Comparison of ENCODE assay signal across 21 cellular contexts in the genomic region with DNA sequence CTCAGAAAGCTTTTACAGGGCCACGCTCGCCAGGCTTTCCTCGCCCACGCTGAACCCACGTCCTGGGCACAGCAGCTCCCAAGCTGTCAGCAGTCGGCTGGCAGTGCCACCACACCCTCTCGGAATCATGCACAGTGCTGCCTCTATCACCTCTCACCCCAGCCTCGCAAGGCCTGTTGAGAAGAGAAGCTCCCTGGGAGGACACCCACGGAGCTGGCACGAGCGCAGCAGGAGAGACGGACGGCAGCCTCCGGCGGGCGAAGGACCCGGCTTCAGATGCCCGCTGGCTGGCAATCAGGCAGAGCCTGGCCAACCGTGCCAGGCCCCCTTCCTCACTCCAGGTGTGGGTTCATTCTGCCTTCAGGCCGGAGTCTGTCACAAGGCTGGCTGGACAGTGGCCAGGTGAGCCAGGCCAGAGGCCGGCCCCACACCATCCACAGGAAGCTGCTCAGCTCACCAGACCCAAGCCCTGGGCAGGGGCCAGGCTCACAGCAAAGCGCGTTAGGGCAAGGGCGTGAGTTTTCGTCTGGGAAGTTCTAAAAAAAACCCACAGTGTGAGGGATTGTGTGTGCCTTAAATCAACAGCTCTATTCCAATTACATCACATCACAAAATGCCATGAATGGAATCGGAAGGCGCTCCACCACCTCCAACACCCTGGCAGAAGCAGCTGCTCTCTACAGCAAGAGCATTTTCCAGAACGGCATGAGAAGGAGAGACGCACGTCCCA. TPM values are rescaled to one million over a fixed set of nuclear protein-coding genes. Genes with fewer than 3 reads are reported as not detected.
DNase-seq lines count a peak whose midpoint lies in the region; ATAC-seq, FAIRE-seq and TF ChIP-seq lines count a peak whose summit lies in the region.
"Had no signal": no experiment of that assay in that cellular context is flagged by ENCODE, and none has a peak within 500 bp of the region (broad histone marks: within the 10 kb centered on the region; RNA-seq: fewer than 3 reads in every experiment).

No MANE protein-coding gene starts in this region.

- H3K9me3 Mint-ChIP-seq in neural progenitor cell = no peaks in the 10 kb centered on the region
- H3K9me3 Mint-ChIP-seq: T-helper 1 cell treated with Interleukin-12 subunit alpha and Interleukin-12 subunit beta and Interleukin-4 antibody, amounts not matched to agents 30 μg/mL and 1 μg/mL, for 36 hours had no signal

- H3K27ac ChIP-seq in gastroesophageal sphincter (peak overlapping the region in 3 of 4 donors; percentile 68 to 73 (median 72)), HepG2 (ENCODE audit: extremely low read length, insufficient read depth, low read length) (no peak overlapping the region), temporal lobe (ENCODE audit: low read depth, low read length) (peak overlapping the region; percentile 86), neural progenitor cell (no peak overlapping the region)
- H3K27ac ChIP-seq: transverse colon had no signal

- H3K9ac ChIP-seq in HepG2 (ENCODE audit: insufficient read depth, low read depth, low read length) = no peak overlapping the region
- H3K9ac ChIP-seq in neural progenitor cell = no peak overlapping the region

- no TSS peak for BruUV-seq in HepG2 (replicated peaks; lab: Mats Ljungman, UMichigan)

- intact Hi-C loops in HepG2 (cut with micrococcal nuclease; ENCODE audit: unreplicated experiment) = no loop called here

- CTCF ChIA-PET in HepG2 (lab: Yijun Ruan, JAX; ENCODE audit: low intra/inter-chr PET ratio, low total read pairs) = no interaction called here

- no peak overlapping the region for H3K4me3 Mint-ChIP-seq in neural progenitor cell
- H3K4me3 Mint-ChIP-seq: T-helper 1 cell treated with Interleukin-12 subunit alpha and Interleukin-12 subunit beta and Interleukin-4 antibody, amounts not matched to agents 30 μg/mL and 1 μg/mL, for 36 hours had no signal

- H3K36me3 ChIP-seq in gastroesophageal sphincter (peaks cover 0 to 87% of the 10 kb centered on the region in 2 donors), HepG2 (replicated peaks in 1 of 2; ENCODE audit: control insufficient read depth in 1 of 2, insufficient read depth in 2 of 2, low read length in 2 of 2) (peaks cover 22 to 48% of the 10 kb centered on the region in 2 experiments; a peak in 4 of 5 replicates), neural progenitor cell (no peaks in the 10 kb centered on the region)
- H3K36me3 ChIP-seq: cardiac muscle cell had no signal

- H3K27me3 Mint-ChIP-seq in neural progenitor cell (ENCODE audit: insufficient read depth, low read depth) = peaks cover 7% of the 10 kb centered on the region

- FAIRE-seq in HepG2 (lab: Jason Lieb, UNC) = no peak

- DNase-seq in anterior cingulate cortex (lab: John Stamatoyannopoulos, UW) (peak in 40 of 58 donors; percentile 21 to 83 (median 50)), HepG2 (ENCODE audit: low spot score) (no peak), germinal center (ENCODE audit: low spot score) (no peak), NCI-H524 (lab: John Stamatoyannopoulos, UW) (no peak), neural progenitor cell (ENCODE audit: low spot score) (no peak)
- DNase-seq: activated CD4-positive, alpha-beta T cell treated with anti-CD3 and anti-CD28 coated beads, Interleukin-2, amount 50 U/mL, for 1 hour; activated CD8-positive, alpha-beta memory T cell treated with anti-CD3 and anti-CD28 coated beads, Interleukin-2, amount 50 U/mL, for 48 hours; DMS79 treated with DMSO at 0.1 percent for 48 hours; effector memory CD4-positive, alpha-beta T cell; esophagus squamous epithelium; MG63; NCI-H1436; NCI-H82; SHP77; stimulated activated naive CD4-positive, alpha-beta T cell treated with Interleukin-2 at 50 U/mL for 16 hours; transverse colon had no signal

- H3K79me2 ChIP-seq in HepG2 (ENCODE audit: insufficient read depth, low read length) (no peaks in the 10 kb centered on the region), neural progenitor cell (ENCODE audit: low read depth) (no peaks in the 10 kb centered on the region)

- H3K9me3 ChIP-seq in gastroesophageal sphincter (no peaks in the 10 kb centered on the region), HepG2 (ENCODE audit: low read length) (no peaks in the 10 kb centered on the region), neural progenitor cell (ENCODE audit: low read depth) (no peaks in the 10 kb centered on the region)
- H3K9me3 ChIP-seq: esophagus squamous epithelium, MG63, transverse colon had no signal

- no peak overlapping the region for H3K4me2 ChIP-seq in HepG2 (ENCODE audit: low read depth, low read length)
- H3K4me2 ChIP-seq in neural progenitor cell = no peak overlapping the region

- TF ChIP-seq EP300 in gastroesophageal sphincter (IDR thresholded peaks at IDR 0.05) (no peak), HepG2 (IDR thresholded peaks at IDR 0.05; ENCODE audit: low read depth in 2 of 2, low read length in 2 of 2) (no peak), HepG2 (CRISPR knock-in tag; IDR thresholded peaks at IDR 0.05; ENCODE audit: borderline replicate concordance) (no peak)

- no peaks in the 10 kb centered on the region for H3F3A ChIP-seq in neural progenitor cell (ENCODE audit: low read depth)

- H3K36me3 Mint-ChIP-seq in neural progenitor cell = peaks cover 10% of the 10 kb centered on the region

- no peak overlapping the region for H3K27ac Mint-ChIP-seq in neural progenitor cell
- H3K27ac Mint-ChIP-seq: T-helper 1 cell treated with Interleukin-12 subunit alpha and Interleukin-12 subunit beta and Interleukin-4 antibody, amounts not matched to agents 30 μg/mL and 1 μg/mL, for 36 hours had no signal

- peaks cover 5% of the 10 kb centered on the region for H3K4me1 Mint-ChIP-seq in neural progenitor cell

- TF ChIP-seq POLR2A in gastroesophageal sphincter (IDR thresholded peaks at IDR 0.05) (no peak), HepG2 (IDR thresholded peaks at IDR 0.05; ENCODE audit: insufficient read depth in 1 of 2, low read depth in 2 of 2, low read length in 2 of 2) (no peak)

- in situ Hi-C loops in HepG2 (cut with HindIII; ENCODE audit: extremely low pct_ligation_motif_present, low pct_unique_long_range_greater_than_20kb) = no loop called here

- H4K20me1 ChIP-seq in HepG2 (ENCODE audit: insufficient read depth, low read length) = peaks cover 3% of the 10 kb centered on the region; the same call in 1 of the 2 replicates
- no peaks in the 10 kb centered on the region for H4K20me1 ChIP-seq in neural progenitor cell (ENCODE audit: low read depth)

- no peak overlapping the region for H2AFZ ChIP-seq in HepG2 (ENCODE audit: low read length)
- H2AFZ ChIP-seq in neural progenitor cell (replicated peaks) = no peak overlapping the region

- H3K4me3 ChIP-seq in gastroesophageal sphincter (no peak overlapping the region), HepG2 (replicated peaks in 1 of 3; ENCODE audit: insufficient read depth in 1 of 3, low read depth in 2 of 3, low read length in 3 of 3) (no peak overlapping the region), neural progenitor cell (no peak overlapping the region)
- H3K4me3 ChIP-seq: cardiac muscle cell, esophagus squamous epithelium, MG63, transverse colon had no signal

- POLR2A ChIA-PET in HepG2 (lab: Yijun Ruan, JAX) = interaction anchor here (0.9 kb wide), 1 partner anchor 14 kb away, joined by 3 read pairs; no protein-coding TSS in a partner anchor

- H3K27me3 ChIP-seq in gastroesophageal sphincter (no peaks in the 10 kb centered on the region), HepG2 (ENCODE audit: control insufficient read depth in 1 of 2, insufficient read depth in 2 of 2, low read length in 2 of 2) (no peaks in the 10 kb centered on the region), neural progenitor cell (no peaks in the 10 kb centered on the region)
- H3K27me3 ChIP-seq: cardiac muscle cell, esophagus squamous epithelium, MG63, transverse colon had no signal

- H3K4me1 ChIP-seq in gastroesophageal sphincter = peaks cover 0 to 18% (median 0%) of the 10 kb centered on the region in 3 donors
- H3K4me1 ChIP-seq in HepG2 (ENCODE audit: insufficient read depth, low read length) = no peaks in the 10 kb centered on the region
- H3K4me1 ChIP-seq in neural progenitor cell = no peaks in the 10 kb centered on the region
- H3K4me1 ChIP-seq: transverse colon had no signal

- no peak for TF ChIP-seq RAD21 in HepG2 (CRISPR knock-in tag; IDR thresholded peaks at IDR 0.05)

- ATAC-seq in gastroesophageal sphincter = peak; percentile 79
- no peak; the same call in 2 of the 3 replicates for ATAC-seq in HepG2

- no peak for TF ChIP-seq CTCF in gastroesophageal sphincter (IDR thresholded peaks at IDR 0.05)
- no peak for TF ChIP-seq CTCF in HepG2 (CRISPR knock-in tag; IDR thresholded peaks at IDR 0.05)
- no peak for TF ChIP-seq CTCF in neural progenitor cell (IDR thresholded peaks at IDR 0.05)

- WGBS in gastroesophageal sphincter (ENCODE audit: low coverage in 1 of 2), 2 donors = 73 to 80% methylated on average over 2 to 3 of the region's 30 CpGs
- WGBS in HepG2 (ENCODE audit: low lambda C conversion rate) = 98% methylated on average over 25 of the region's 30 CpGs

RNA-seq across cellular contexts. Expression of a gene that starts 33.2 kb away (rescaled TPM):
- total RNA-seq in gastroesophageal sphincter (10 to 100 TPM; 42.3 to 70.6 (median 49.1) TPM), HepG2 (2016; rRNA removed; fragmentation: Illumina TruSeq; extraction: Trizol) (19.4 and 25.9 TPM in 2 replicates), temporal lobe (21.4 TPM), neural progenitor cell (ENCODE audit: low replicate concordance) (8.5 and 17.5 TPM in 2 replicates)
- total RNA-seq in HepG2 (2016; cell fraction: cytosol; rRNA removed; fragmentation: Illumina TruSeq; extraction: Trizol; ENCODE audit: low read depth) = 21.8 and 24.1 TPM in 2 replicates
- total RNA-seq in HepG2 (2016; cell fraction: insoluble cytoplasmic fraction; rRNA removed; fragmentation: Illumina TruSeq; extraction: Trizol) = 18.0 and 24.4 TPM in 2 replicates
- total RNA-seq in HepG2 (2016; cell fraction: membrane; rRNA removed; fragmentation: Illumina TruSeq; extraction: Trizol) = 16.0 and 17.9 TPM in 2 replicates
- total RNA-seq in HepG2 (2016; cell fraction: nucleus; rRNA removed; fragmentation: Illumina TruSeq; extraction: Trizol) = 11.3 and 14.6 TPM in 2 replicates
- 44.2 and 47.5 TPM in 2 replicates for polyA plus RNA-seq in HepG2 (2011; rRNA removed)
- polyA plus RNA-seq in HepG2 (2011; cell fraction: cytosol; rRNA removed) = 27.1 and 38.7 TPM in 2 replicates
- polyA plus RNA-seq in HepG2 (2011; cell fraction: nucleus; rRNA removed) = 59.6 and 61.9 TPM in 2 replicates
- polyA plus RNA-seq in HepG2 (2012) = 31.4 and 32.5 TPM in 2 replicates
- 23.1 and 26.1 TPM in 2 replicates for polyA plus RNA-seq in HepG2 (2016; cell fraction: cytosol; fragmentation: Illumina TruSeq; extraction: Trizol; ENCODE audit: low read depth)
- polyA plus RNA-seq in HepG2 (2016; cell fraction: insoluble cytoplasmic fraction; fragmentation: Illumina TruSeq; extraction: Trizol; ENCODE audit: low read depth) = 40.7 and 53.4 TPM in 2 replicates
- polyA plus RNA-seq in HepG2 (2016; cell fraction: membrane; fragmentation: Illumina TruSeq; extraction: Trizol; ENCODE audit: low read depth) = 25.9 and 29.3 TPM in 2 replicates
- polyA plus RNA-seq in HepG2 (2016; cell fraction: nucleus; fragmentation: Illumina TruSeq; extraction: Trizol; ENCODE audit: insufficient read depth, low read depth) = 27.5 and 35.7 TPM in 2 replicates
- 19.2 and 101 TPM in 2 replicates for polyA minus RNA-seq in HepG2 (2011; rRNA and poly(A)+ RNA removed; ENCODE audit: low replicate concordance)
- polyA minus RNA-seq in HepG2 (2011; cell fraction: cytosol; rRNA and poly(A)+ RNA removed) = 14.2 and 15.4 TPM in 2 replicates
- 17.4 and 24.5 TPM in 2 replicates for polyA minus RNA-seq in HepG2 (2011; cell fraction: nucleus; rRNA and poly(A)+ RNA removed)

RNA-seq across cellular contexts. Expression of a gene that starts 53.4 kb away (rescaled TPM):
- total RNA-seq in gastroesophageal sphincter (100 to 1,000 TPM in 1 of 4 donors, 1 to 10 TPM in 1, under 1 TPM in 2; 0.13 to 199 (median 0.60) TPM), HepG2 (2016; rRNA removed; fragmentation: Illumina TruSeq; extraction: Trizol) (not detected in 2 replicates), temporal lobe (not detected), neural progenitor cell (ENCODE audit: low replicate concordance) (0.03 TPM in 1 of 2 replicates, not detected in the other)
- under 0.01 TPM in 1 of 2 replicates, not detected in the other for total RNA-seq in HepG2 (2016; cell fraction: cytosol; rRNA removed; fragmentation: Illumina TruSeq; extraction: Trizol; ENCODE audit: low read depth)
- total RNA-seq in HepG2 (2016; cell fraction: insoluble cytoplasmic fraction; rRNA removed; fragmentation: Illumina TruSeq; extraction: Trizol) = not detected in 2 replicates
- total RNA-seq in HepG2 (2016; cell fraction: membrane; rRNA removed; fragmentation: Illumina TruSeq; extraction: Trizol) = not detected in 2 replicates
- total RNA-seq in HepG2 (2016; cell fraction: nucleus; rRNA removed; fragmentation: Illumina TruSeq; extraction: Trizol) = not detected in 2 replicates
- polyA plus RNA-seq in HepG2 (2011; rRNA removed) = 0.01 and 0.05 TPM in 2 replicates
- under 0.01 and 0.01 TPM in 2 replicates for polyA plus RNA-seq in HepG2 (2011; cell fraction: cytosol; rRNA removed)
- polyA plus RNA-seq in HepG2 (2011; cell fraction: nucleus; rRNA removed) = 0.18 and 0.99 TPM in 2 replicates
- polyA plus RNA-seq in HepG2 (2012) = 2.3 and 3.1 TPM in 2 replicates
- not detected in 2 replicates for polyA plus RNA-seq in HepG2 (2016; cell fraction: cytosol; fragmentation: Illumina TruSeq; extraction: Trizol; ENCODE audit: low read depth)
- not detected in 2 replicates for polyA plus RNA-seq in HepG2 (2016; cell fraction: insoluble cytoplasmic fraction; fragmentation: Illumina TruSeq; extraction: Trizol; ENCODE audit: low read depth)
- not detected in 2 replicates for polyA plus RNA-seq in HepG2 (2016; cell fraction: membrane; fragmentation: Illumina TruSeq; extraction: Trizol; ENCODE audit: low read depth)
- not detected in 2 replicates for polyA plus RNA-seq in HepG2 (2016; cell fraction: nucleus; fragmentation: Illumina TruSeq; extraction: Trizol; ENCODE audit: insufficient read depth, low read depth)
- 0.02 and 0.06 TPM in 2 replicates for polyA minus RNA-seq in HepG2 (2011; rRNA and poly(A)+ RNA removed; ENCODE audit: low replicate concordance)
- 0.69 TPM in 1 of 2 replicates, not detected in the other for polyA minus RNA-seq in HepG2 (2011; cell fraction: cytosol; rRNA and poly(A)+ RNA removed)
- polyA minus RNA-seq in HepG2 (2011; cell fraction: nucleus; rRNA and poly(A)+ RNA removed) = 0.26 and 0.50 TPM in 2 replicates
- total RNA-seq: cardiac muscle cell, glomerular endothelial cell had no signal
- polyA plus RNA-seq: cardiac muscle cell had no signal

Comparison
In these comparisons a context has a peak if more than half of its experiments do, and no peak if none do; other contexts are left out.
1. DNase-seq: peak in anterior cingulate cortex (40 of 58); none in HepG2 (single experiment), germinal center (single experiment), NCI-H524 (0 of 2) and neural progenitor cell (single experiment).
2. H3K27ac ChIP-seq: peak in gastroesophageal sphincter (3 of 4) and temporal lobe (single experiment); none in HepG2 (single experiment) and neural progenitor cell (single experiment).